1 cellular context compared by ENCODE assay signal in the genomic region with DNA sequence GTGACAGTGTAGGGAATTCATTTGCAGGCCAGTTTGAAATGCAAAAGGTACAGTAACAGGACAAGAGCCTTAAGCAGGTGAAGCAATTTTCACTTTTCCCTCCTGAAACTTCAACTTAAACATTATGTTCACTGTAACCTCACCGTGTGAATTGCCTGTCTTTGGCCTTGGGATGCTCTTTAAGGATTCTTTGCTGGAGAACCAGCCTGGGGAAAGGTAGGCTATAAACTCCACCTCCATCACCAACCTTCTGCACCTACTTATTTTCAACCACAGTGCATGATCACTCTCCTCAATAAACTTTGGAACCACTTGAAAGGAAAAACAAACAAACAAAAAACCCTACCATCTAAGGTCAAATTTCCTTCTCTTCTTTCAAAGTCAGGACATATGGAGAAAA.
A peak's percentile ranks its signal among the peaks of the same experiment; 100 is the strongest.
TF ChIP-seq lines count a peak whose summit lies in the region.

No MANE protein-coding gene starts in this region.

TF ChIP-seq in HEK293, 187 proteins besides CTCF, POLR2A, EP300 and RAD21 (continued from another document):
- TF ChIP-seq, protein P1, sequence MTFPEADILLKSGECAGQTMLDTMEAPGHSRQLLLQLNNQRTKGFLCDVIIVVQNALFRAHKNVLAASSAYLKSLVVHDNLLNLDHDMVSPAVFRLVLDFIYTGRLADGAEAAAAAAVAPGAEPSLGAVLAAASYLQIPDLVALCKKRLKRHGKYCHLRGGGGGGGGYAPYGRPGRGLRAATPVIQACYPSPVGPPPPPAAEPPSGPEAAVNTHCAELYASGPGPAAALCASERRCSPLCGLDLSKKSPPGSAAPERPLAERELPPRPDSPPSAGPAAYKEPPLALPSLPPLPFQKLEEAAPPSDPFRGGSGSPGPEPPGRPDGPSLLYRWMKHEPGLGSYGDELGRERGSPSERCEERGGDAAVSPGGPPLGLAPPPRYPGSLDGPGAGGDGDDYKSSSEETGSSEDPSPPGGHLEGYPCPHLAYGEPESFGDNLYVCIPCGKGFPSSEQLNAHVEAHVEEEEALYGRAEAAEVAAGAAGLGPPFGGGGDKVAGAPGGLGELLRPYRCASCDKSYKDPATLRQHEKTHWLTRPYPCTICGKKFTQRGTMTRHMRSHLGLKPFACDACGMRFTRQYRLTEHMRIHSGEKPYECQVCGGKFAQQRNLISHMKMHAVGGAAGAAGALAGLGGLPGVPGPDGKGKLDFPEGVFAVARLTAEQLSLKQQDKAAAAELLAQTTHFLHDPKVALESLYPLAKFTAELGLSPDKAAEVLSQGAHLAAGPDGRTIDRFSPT (tag by site-specific recombination; IDR thresholded peaks at IDR 0.05): no peak
- TF ChIP-seq, protein P2, sequence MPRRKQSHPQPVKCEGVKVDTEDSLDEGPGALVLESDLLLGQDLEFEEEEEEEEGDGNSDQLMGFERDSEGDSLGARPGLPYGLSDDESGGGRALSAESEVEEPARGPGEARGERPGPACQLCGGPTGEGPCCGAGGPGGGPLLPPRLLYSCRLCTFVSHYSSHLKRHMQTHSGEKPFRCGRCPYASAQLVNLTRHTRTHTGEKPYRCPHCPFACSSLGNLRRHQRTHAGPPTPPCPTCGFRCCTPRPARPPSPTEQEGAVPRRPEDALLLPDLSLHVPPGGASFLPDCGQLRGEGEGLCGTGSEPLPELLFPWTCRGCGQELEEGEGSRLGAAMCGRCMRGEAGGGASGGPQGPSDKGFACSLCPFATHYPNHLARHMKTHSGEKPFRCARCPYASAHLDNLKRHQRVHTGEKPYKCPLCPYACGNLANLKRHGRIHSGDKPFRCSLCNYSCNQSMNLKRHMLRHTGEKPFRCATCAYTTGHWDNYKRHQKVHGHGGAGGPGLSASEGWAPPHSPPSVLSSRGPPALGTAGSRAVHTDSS (tag by site-specific recombination; IDR thresholded peaks at IDR 0.05): no peak
- TF ChIP-seq, protein P3, sequence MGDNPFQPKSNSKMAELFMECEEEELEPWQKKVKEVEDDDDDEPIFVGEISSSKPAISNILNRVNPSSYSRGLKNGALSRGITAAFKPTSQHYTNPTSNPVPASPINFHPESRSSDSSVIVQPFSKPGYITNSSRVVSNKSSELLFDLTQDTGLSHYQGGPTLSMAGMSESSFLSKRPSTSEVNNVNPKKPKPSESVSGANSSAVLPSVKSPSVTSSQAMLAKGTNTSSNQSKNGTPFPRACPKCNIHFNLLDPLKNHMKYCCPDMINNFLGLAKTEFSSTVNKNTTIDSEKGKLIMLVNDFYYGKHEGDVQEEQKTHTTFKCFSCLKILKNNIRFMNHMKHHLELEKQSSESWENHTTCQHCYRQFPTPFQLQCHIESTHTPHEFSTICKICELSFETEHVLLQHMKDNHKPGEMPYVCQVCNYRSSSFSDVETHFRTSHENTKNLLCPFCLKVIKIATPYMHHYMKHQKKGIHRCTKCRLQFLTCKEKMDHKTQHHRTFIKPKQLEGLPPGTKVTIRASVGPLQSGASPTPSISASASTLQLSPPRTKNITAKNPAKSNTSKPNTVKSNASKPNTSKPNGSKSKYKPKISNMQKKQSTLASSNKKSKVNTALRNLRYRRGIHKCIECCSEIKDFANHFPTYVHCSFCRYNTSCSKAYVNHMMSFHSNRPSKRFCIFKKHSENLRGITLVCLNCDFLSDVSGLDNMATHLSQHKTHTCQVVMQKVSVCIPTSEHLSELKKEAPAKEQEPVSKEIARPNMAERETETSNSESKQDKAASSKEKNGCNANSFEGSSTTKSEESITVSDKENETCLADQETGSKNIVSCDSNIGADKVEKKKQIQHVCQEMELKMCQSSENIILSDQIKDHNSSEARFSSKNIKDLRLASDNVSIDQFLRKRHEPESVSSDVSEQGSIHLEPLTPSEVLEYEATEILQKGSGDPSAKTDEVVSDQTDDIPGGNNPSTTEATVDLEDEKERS (tag by site-specific recombination; IDR thresholded peaks at IDR 0.05): no peak
- TF ChIP-seq ZNF571 (tag by site-specific recombination; IDR thresholded peaks at IDR 0.05) (no peak), ZNF121 (tag by site-specific recombination; IDR thresholded peaks at IDR 0.05) (no peak), PRDM1 (tag by site-specific recombination; IDR thresholded peaks at IDR 0.05) (0 out of 2 replicates have a peak, but pooled peaks have one; percentile 18), ZNF146 (tag by site-specific recombination; IDR thresholded peaks at IDR 0.05) (no peak)
TF ChIP-seq in HEK293: peak in this region for 3.
